Comparison of ENCODE assay signal across 14 cellular contexts in genomic region chr4:95510877-95511276, GRCh38. TPM values are rescaled to one million over a fixed set of nuclear protein-coding genes. Genes with fewer than 3 reads are reported as not detected.
"Had no signal": no experiment of that assay in that cellular context is flagged by ENCODE, and none has a peak within 500 bp of the region (broad histone marks: within the 10 kb centered on the region; RNA-seq: fewer than 3 reads in every experiment).

No MANE protein-coding gene starts in this region.

- H3K9me3 Mint-ChIP-seq: activated CD4-positive, alpha-beta memory T cell treated with anti-CD3 and anti-CD28 coated beads, Interleukin-2, amount 10 ng/mL, durations not matched to agents 7 days and 5 days; naive thymus-derived CD8-positive, alpha-beta T cell; stimulated activated memory B cell treated with anti-CD40 and anti-IgM and Interleukin-4, amounts not matched to agents 10 μg/mL and 1 μg/mL and 100 μg/mL, for 72 hours had no signal

- H3K4me1 ChIP-seq: parathyroid adenoma, uterus had no signal

- H3K27me3 Mint-ChIP-seq: activated CD4-positive, alpha-beta memory T cell treated with anti-CD3 and anti-CD28 coated beads, Interleukin-2, amount 10 ng/mL, durations not matched to agents 7 days and 5 days; central memory CD8-positive, alpha-beta T cell; stimulated activated memory B cell treated with anti-CD40 and anti-IgM and Interleukin-4, amounts not matched to agents 10 μg/mL and 1 μg/mL and 100 μg/mL, for 72 hours had no signal

- H2AFZ ChIP-seq: parathyroid adenoma had no signal

- H3K79me2 ChIP-seq: parathyroid adenoma had no signal

- ATAC-seq: activated CD4-positive, alpha-beta T cell treated with anti-CD3 and anti-CD28 coated beads for 36 hours; activated naive CD4-positive, alpha-beta T cell treated with anti-CD3 and anti-CD28 coated beads, Interleukin-2, amount 50 U/mL, for 72 hours; naive thymus-derived CD8-positive, alpha-beta T cell; stimulated activated memory B cell treated with anti-CD40 and anti-IgM and Interleukin-4, amounts not matched to agents 10 μg/mL and 1 μg/mL and 100 μg/mL, for 72 hours; T-helper 17 cell had no signal

- H3K27ac ChIP-seq: neutrophil, parathyroid adenoma, uterus had no signal

- H3K36me3 Mint-ChIP-seq: naive thymus-derived CD8-positive, alpha-beta T cell; stimulated activated memory B cell treated with anti-CD40 and anti-IgM and Interleukin-4, amounts not matched to agents 10 μg/mL and 1 μg/mL and 100 μg/mL, for 72 hours had no signal

- H3K9ac ChIP-seq: parathyroid adenoma had no signal

- H3K27ac Mint-ChIP-seq: activated CD4-positive, alpha-beta memory T cell treated with anti-CD3 and anti-CD28 coated beads, Interleukin-2, amount 10 ng/mL, durations not matched to agents 7 days and 5 days; activated CD4-positive, alpha-beta T cell treated with anti-CD3 and anti-CD28 coated beads for 36 hours; activated naive CD4-positive, alpha-beta T cell treated with anti-CD3 and anti-CD28 coated beads, Interleukin-2, amount 50 U/mL, for 72 hours; naive thymus-derived CD8-positive, alpha-beta T cell; stimulated activated memory B cell treated with anti-CD40 and anti-IgM and Interleukin-4, amounts not matched to agents 10 μg/mL and 1 μg/mL and 100 μg/mL, for 72 hours; T-helper 17 cell had no signal

- H3K9me3 ChIP-seq: neutrophil, uterus had no signal

- H3K4me3 ChIP-seq: uterus had no signal

- DNase-seq: activated CD4-positive, alpha-beta memory T cell treated with anti-CD3 and anti-CD28 coated beads, Interleukin-2, amount 10 ng/mL, durations not matched to agents 7 days and 5 days; activated CD4-positive, alpha-beta T cell treated with anti-CD3 and anti-CD28 coated beads for 36 hours; activated effector memory CD4-positive, alpha-beta T cell treated with anti-CD3 and anti-CD28 coated beads, Interleukin-2, amount 50 U/mL, for 16 hours; activated T-cell treated with anti-CD3 and anti-CD28 coated beads, Interleukin-2, amount 50 U/mL, for 48 hours; amniotic stem cell; effector memory CD4-positive, alpha-beta T cell; naive thymus-derived CD8-positive, alpha-beta T cell; T-helper 17 cell; uterus had no signal

- H3K36me3 ChIP-seq: neutrophil, uterus had no signal

- H3K27me3 ChIP-seq: neutrophil, uterus had no signal

- H3K4me3 Mint-ChIP-seq: activated CD4-positive, alpha-beta memory T cell treated with anti-CD3 and anti-CD28 coated beads, Interleukin-2, amount 10 ng/mL, durations not matched to agents 7 days and 5 days; activated CD4-positive, alpha-beta T cell treated with anti-CD3 and anti-CD28 coated beads for 36 hours; central memory CD8-positive, alpha-beta T cell; naive thymus-derived CD8-positive, alpha-beta T cell; stimulated activated memory B cell treated with anti-CD40 and anti-IgM and Interleukin-4, amounts not matched to agents 10 μg/mL and 1 μg/mL and 100 μg/mL, for 72 hours; T-helper 17 cell had no signal

- H3K4me1 Mint-ChIP-seq: activated CD4-positive, alpha-beta memory T cell treated with anti-CD3 and anti-CD28 coated beads, Interleukin-2, amount 10 ng/mL, durations not matched to agents 7 days and 5 days; central memory CD8-positive, alpha-beta T cell; stimulated activated memory B cell treated with anti-CD40 and anti-IgM and Interleukin-4, amounts not matched to agents 10 μg/mL and 1 μg/mL and 100 μg/mL, for 72 hours; T-helper 17 cell had no signal

RNA-seq across cellular contexts. Expression of gene UNC5C, which starts 37.9 kb away (rescaled TPM):
- total RNA-seq: activated CD4-positive, alpha-beta memory T cell treated with anti-CD3 and anti-CD28 coated beads, Interleukin-2, amount 10 ng/mL, durations not matched to agents 7 days and 5 days; activated naive CD4-positive, alpha-beta T cell treated with anti-CD3 and anti-CD28 coated beads, Interleukin-2, amount 50 U/mL, for 72 hours; naive thymus-derived CD8-positive, alpha-beta T cell had no signal
- polyA plus RNA-seq: naive thymus-derived CD8-positive, alpha-beta T cell had no signal
